4 cellular contexts compared by ENCODE assay signal in genomic region chr7:25780904-25781303, GRCh38.
"Had no signal": no experiment of that assay in that cellular context is flagged by ENCODE, and none has a peak within 500 bp of the region (broad histone marks: within the 10 kb centered on the region; RNA-seq: fewer than 3 reads in every experiment).

No MANE protein-coding gene starts in this region.

- DNase-seq: H9, HCEC 1CT, KG1 had no signal

- H3K4me3 ChIP-seq: GM23338 had no signal
